25 cellular contexts compared by ENCODE assay signal in the genomic region with DNA sequence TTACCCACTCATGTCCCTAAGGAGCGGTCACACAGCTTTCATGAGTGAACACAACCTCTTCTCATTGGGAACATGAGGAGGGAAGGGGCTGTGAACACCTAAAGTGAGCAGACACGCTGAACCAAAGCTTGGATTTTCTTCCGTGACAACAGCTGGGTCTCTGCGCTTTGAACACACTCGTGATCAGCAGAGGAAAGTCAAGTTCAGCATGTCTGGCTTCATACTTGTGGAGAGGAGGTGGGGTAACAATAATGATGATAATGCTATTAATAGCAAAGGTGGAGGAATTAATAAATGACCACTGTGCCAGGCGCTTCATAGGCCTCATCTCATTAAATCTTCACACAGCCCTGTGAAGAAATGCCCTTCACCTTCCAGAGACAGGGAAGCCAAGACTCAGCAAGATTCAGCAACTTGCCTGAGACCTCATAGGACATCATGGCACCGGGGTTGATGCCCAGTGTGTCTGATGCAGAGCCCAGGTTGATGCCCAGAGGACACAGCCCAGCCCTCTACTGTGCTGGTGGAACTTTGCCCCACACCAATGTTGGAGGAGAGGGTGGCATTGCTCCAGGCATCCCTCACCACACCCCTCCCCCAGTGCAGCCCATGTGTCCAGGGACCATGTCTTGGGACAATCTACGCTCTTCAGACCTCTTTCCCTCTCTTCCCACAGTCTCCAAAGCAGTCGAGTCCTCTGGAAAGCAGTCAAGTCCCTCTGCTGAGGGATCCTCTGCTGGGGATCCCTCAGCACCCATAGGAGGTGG. TPM values are rescaled to one million over a fixed set of nuclear protein-coding genes. Genes with fewer than 3 reads are reported as not detected.
DNase-seq lines count a peak whose midpoint lies in the region; ATAC-seq and TF ChIP-seq lines count a peak whose summit lies in the region.
"Had no signal": no experiment of that assay in that cellular context is flagged by ENCODE, and none has a peak within 500 bp of the region (broad histone marks: within the 10 kb centered on the region; RNA-seq: fewer than 3 reads in every experiment).

No MANE protein-coding gene starts in this region.

- H3K4me3 ChIP-seq in GM12865 (ENCODE audit: low read depth, low read length), result peak overlapping the region; percentile 62
- H3K4me3 ChIP-seq in spleen, result no peak overlapping the region
- H3K4me3 ChIP-seq in colonic mucosa, result no peak overlapping the region
- H3K4me3 ChIP-seq: breast epithelium, coronary artery, tibial artery had no signal

- H3K9me3 ChIP-seq in KOPT-K1 (ENCODE audit: insufficient read depth, low read length, poor library complexity, severe bottlenecking) (no peaks in the 10 kb centered on the region), spleen (no peaks in the 10 kb centered on the region), colonic mucosa (no peaks in the 10 kb centered on the region)
- H3K9me3 ChIP-seq: breast epithelium, tibial artery had no signal

- WGBS in spleen, 5 donors, result 82 to 95% (median 91%) methylated on average over 8 to 9 of the region's 9 CpGs

- intact Hi-C loops in spleen (cut with DNase I; ENCODE audit: low total_unique reads) (no loop called here), colonic mucosa (cut with DNase I) (no loop called here)

- TF ChIP-seq POLR2A in spleen (IDR thresholded peaks at IDR 0.05), result no peak

- H3K9ac ChIP-seq in colonic mucosa (ENCODE audit: low read depth in 2 of 2, low read length in 2 of 2), result no peak overlapping the region

- peak overlapping the region; percentile 2 for H3K27ac ChIP-seq in KOPT-K1 (ENCODE audit: low read depth, low read length, poor library complexity, severe bottlenecking)
- no peak overlapping the region for H3K27ac ChIP-seq in spleen
- H3K27ac ChIP-seq in colonic mucosa, result no peak overlapping the region
- H3K27ac ChIP-seq: breast epithelium, coronary artery, epithelial cell of prostate, tibial artery, WERI-Rb-1 had no signal

- no peak for DNase-seq in GM12865 (ENCODE audit: low read depth)
- peak; percentile 30 for DNase-seq in islet precursor cell
- DNase-seq in spleen, result peak; percentile 51
- DNase-seq in NCI-H510A treated with DMSO at 0.1 percent for 48 hours (lab: John Stamatoyannopoulos, UW), result no peak
- DNase-seq in colonic mucosa, result no peak
- DNase-seq: activated CD4-positive, alpha-beta T cell treated with anti-CD3 and anti-CD28 coated beads for 48 hours; activated gamma-delta T cell; activated naive CD8-positive, alpha-beta T cell treated with anti-CD3 and anti-CD28 coated beads for 36 hours; activated T-cell treated with anti-CD3 and anti-CD28 coated beads, Interleukin-2, amount 50 U/mL, for 24 hours; C1 segment of cervical spinal cord; effector CD8-positive, alpha-beta T cell; GOT3; immature natural killer cell; left colon; NCI-H1436; NCI-H748 treated with DMSO at 0.1 percent for 48 hours; stimulated activated CD4-positive, alpha-beta T cell treated with anti-CD3 and anti-CD28 coated beads, Interleukin-4, amount 100 ng/mL, for 24 hours; T-helper 9 cell; tibial artery had no signal

- H3K36me3 ChIP-seq in KOPT-K1 (ENCODE audit: insufficient read depth, low read length) (no peaks in the 10 kb centered on the region), spleen (no peaks in the 10 kb centered on the region), colonic mucosa (no peaks in the 10 kb centered on the region)
- H3K36me3 ChIP-seq: breast epithelium, WERI-Rb-1 had no signal

- peaks cover 0 to 13% (median 0%) of the 10 kb centered on the region in 7 donors for H3K27me3 ChIP-seq in spleen (replicated peaks in 1 of 7)
- no peaks in the 10 kb centered on the region for H3K27me3 ChIP-seq in colonic mucosa
- H3K27me3 ChIP-seq: breast epithelium, tibial artery had no signal

- peaks cover 0 to 61% (median 11%) of the 10 kb centered on the region in 6 donors for H3K4me1 ChIP-seq in spleen
- no peaks in the 10 kb centered on the region for H3K4me1 ChIP-seq in colonic mucosa
- H3K4me1 ChIP-seq: breast epithelium, tibial artery had no signal

- no peak for ATAC-seq in GM21528 (IDR thresholded peaks at IDR 0.05; ENCODE audit: low FRiP score, unreplicated experiment)

- TF ChIP-seq CTCF in GM12865 (IDR thresholded peaks at IDR 0.05; ENCODE audit: insufficient read depth, low read depth, low read length, missing control alignments), result no peak
- no peak for TF ChIP-seq CTCF in spleen (IDR thresholded peaks at IDR 0.05 in 8 of 11, conservative IDR thresholded peaks at IDR 0.05 in 3 of 11)
- no peak for TF ChIP-seq CTCF in colonic mucosa (IDR thresholded peaks at IDR 0.05)

RNA-seq across cellular contexts. Expression of gene GSDME, which starts 40.6 kb away (rescaled TPM):
- total RNA-seq in spleen (1 to 10 TPM; 2.3 to 9.7 (median 4.3) TPM), colonic mucosa (1 to 10 TPM in 1 of 2 donors, under 1 TPM in 1; 0.62 to 1.0 TPM)
- polyA plus RNA-seq in spleen, result 1 to 10 TPM; 2.3 to 6.0 (median 4.1) TPM

Comparison
In these comparisons a context has a peak if more than half of its experiments do, and no peak if none do; other contexts are left out.
1. DNase-seq: peak in islet precursor cell (single experiment) and spleen (single experiment); none in GM12865 (single experiment), NCI-H510A treated with DMSO at 0.1 percent for 48 hours (single experiment) and colonic mucosa (single experiment).